ENCODE assay signal across 22 cellular contexts in genomic region chr16:49726155-49726554, GRCh38.
"Had no signal": no experiment of that assay in that cellular context is flagged by ENCODE, and none has a peak within 500 bp of the region (broad histone marks: within the 10 kb centered on the region; RNA-seq: fewer than 3 reads in every experiment).

No MANE protein-coding gene starts in this region.

- H3K9me3 Mint-ChIP-seq: activated T-cell treated with anti-CD3 and anti-CD28 coated beads, Interleukin-2, amount 50 U/mL, for 72 hours had no signal

- H3K27me3 ChIP-seq: SJCRH30 had no signal

- H3K27ac ChIP-seq: KMS-11, RWPE1, SJCRH30 had no signal

- H3K9ac ChIP-seq: KMS-11 had no signal

- H3K27me3 Mint-ChIP-seq: activated CD8-positive, alpha-beta T cell treated with anti-CD3 and anti-CD28 coated beads for 36 hours; activated naive CD4-positive, alpha-beta T cell treated with anti-CD3 and anti-CD28 coated beads, Interleukin-2, amount 10 ng/mL, durations not matched to agents 7 days and 5 days; activated naive CD8-positive, alpha-beta T cell treated with anti-CD3 and anti-CD28 coated beads for 36 hours had no signal

- H3K27ac Mint-ChIP-seq: activated CD8-positive, alpha-beta T cell treated with anti-CD3 and anti-CD28 coated beads for 36 hours; activated naive CD4-positive, alpha-beta T cell treated with anti-CD3 and anti-CD28 coated beads, Interleukin-2, amount 10 ng/mL, durations not matched to agents 7 days and 5 days; activated naive CD8-positive, alpha-beta T cell treated with anti-CD3 and anti-CD28 coated beads for 36 hours; activated T-cell treated with anti-CD3 and anti-CD28 coated beads, Interleukin-2, amount 50 U/mL, for 72 hours; activated T-helper 2 cell treated with anti-CD3 and anti-CD28 coated beads, Interferon-gamma antibody, Interleukin-2, Interleukin-4, amounts not matched to agents 10 μg/mL and 5 μg/mL and 100 μg/mL, durations not matched to agents 14 hours and 24 hours and 36 hours; T-helper 1 cell treated with Interleukin-12 subunit alpha and Interleukin-12 subunit beta and Interleukin-4 antibody, amounts not matched to agents 30 μg/mL and 1 μg/mL, for 36 hours had no signal

- DNase-seq: activated CD4-positive, alpha-beta T cell treated with anti-CD3 and anti-CD28 coated beads for 4 hours; activated CD8-positive, alpha-beta memory T cell treated with anti-CD3 and anti-CD28 coated beads, Interleukin-2, amount 50 U/mL, for 4 hours; activated CD8-positive, alpha-beta T cell treated with anti-CD3 and anti-CD28 coated beads for 36 hours; activated gamma-delta T cell treated with Interleukin-2 at 50 U/mL for 16 hours; activated naive CD4-positive, alpha-beta T cell treated with anti-CD3 and anti-CD28 coated beads, Interleukin-2, amount 10 ng/mL, durations not matched to agents 7 days and 5 days; activated naive CD8-positive, alpha-beta T cell treated with anti-CD3 and anti-CD28 coated beads for 36 hours; activated T-cell treated with anti-CD3 and anti-CD28 coated beads, Interleukin-2, amount 50 U/mL, for 72 hours; cerebellar nuclear complex; NCI-H1092 treated with DMSO at 0.1 percent for 48 hours; NCI-H1417 treated with DMSO at 0.1 percent for 48 hours; NCI-H187; NCI-H2081; NCI-H446; NCI-H748 treated with DMSO at 0.1 percent for 48 hours; OCI-M1; SJCRH30 had no signal

- H3K4me3 Mint-ChIP-seq: activated CD8-positive, alpha-beta T cell treated with anti-CD3 and anti-CD28 coated beads for 36 hours; activated naive CD4-positive, alpha-beta T cell treated with anti-CD3 and anti-CD28 coated beads, Interleukin-2, amount 10 ng/mL, durations not matched to agents 7 days and 5 days; activated naive CD8-positive, alpha-beta T cell treated with anti-CD3 and anti-CD28 coated beads for 36 hours; activated T-cell treated with anti-CD3 and anti-CD28 coated beads, Interleukin-2, amount 50 U/mL, for 72 hours; T-helper 1 cell treated with Interleukin-12 subunit alpha and Interleukin-12 subunit beta and Interleukin-4 antibody, amounts not matched to agents 30 μg/mL and 1 μg/mL, for 36 hours had no signal

- ATAC-seq: activated CD4-positive, CD25-positive, alpha-beta regulatory T cell treated with anti-CD3 and anti-CD28 coated beads, Interleukin-2, amount 50 U/mL, for 24 hours; activated CD8-positive, alpha-beta T cell treated with anti-CD3 and anti-CD28 coated beads for 36 hours; activated T-cell treated with anti-CD3 and anti-CD28 coated beads, Interleukin-2, amount 50 U/mL, for 72 hours; Panc1 had no signal

- H3K9me3 ChIP-seq: SJCRH30 had no signal

- H3K4me1 ChIP-seq: SJCRH30 had no signal

- H3K4me1 Mint-ChIP-seq: activated naive CD4-positive, alpha-beta T cell treated with anti-CD3 and anti-CD28 coated beads, Interleukin-2, amount 10 ng/mL, durations not matched to agents 7 days and 5 days; activated naive CD8-positive, alpha-beta T cell treated with anti-CD3 and anti-CD28 coated beads for 36 hours had no signal

- H3K36me3 ChIP-seq: SJCRH30 had no signal

- H3K36me3 Mint-ChIP-seq: activated naive CD4-positive, alpha-beta T cell treated with anti-CD3 and anti-CD28 coated beads, Interleukin-2, amount 10 ng/mL, durations not matched to agents 7 days and 5 days; activated naive CD8-positive, alpha-beta T cell treated with anti-CD3 and anti-CD28 coated beads for 36 hours had no signal

- H3K4me3 ChIP-seq: SJCRH30 had no signal

- H3K4me2 ChIP-seq: KMS-11 had no signal
